24 cellular contexts compared by ENCODE assay signal in genomic region chr7:82286096-82286841, GRCh38.
DNase-seq lines count a peak whose midpoint lies in the region; ATAC-seq and TF ChIP-seq lines count a peak whose summit lies in the region.
"Had no signal": no experiment of that assay in that cellular context is flagged by ENCODE, and none has a peak within 500 bp of the region (broad histone marks: within the 10 kb centered on the region; RNA-seq: fewer than 3 reads in every experiment).

No MANE protein-coding gene starts in this region.

- TF ChIP-seq CTCF in dorsolateral prefrontal cortex (IDR thresholded peaks at IDR 0.05 in 54 of 56, conservative IDR thresholded peaks at IDR 0.05 in 2 of 56; ENCODE audit: low read depth in 1 of 56, partially characterized antibody in 56 of 56): no peak
- TF ChIP-seq CTCF in osteocyte (IDR thresholded peaks at IDR 0.05): no peak

- H3K4me3 ChIP-seq in dorsolateral prefrontal cortex: peak overlapping the region in 4 of 59 donors; percentile 0 to 13 (median 6)
- H3K4me3 ChIP-seq: ascending aorta, esophagus muscularis mucosa, left lung, vagina had no signal

- H3K4me3 Mint-ChIP-seq in T-cell: no peak overlapping the region
- H3K4me3 Mint-ChIP-seq in osteocyte (ENCODE audit: unreplicated experiment): no peak overlapping the region
- H3K4me3 Mint-ChIP-seq: activated naive CD4-positive, alpha-beta T cell treated with anti-CD3 and anti-CD28 coated beads for 36 hours; activated T-cell treated with anti-CD3 and anti-CD28 coated beads, Interleukin-2, amount 50 U/mL, for 72 hours; CD8-positive, alpha-beta memory T cell; nephron progenitor cell; stimulated activated effector memory CD8-positive, alpha-beta T cell treated with anti-CD3 and anti-CD28 coated beads, Interleukin-12 subunit alpha, Interleukin-12 subunit beta, amount 100 ng/mL, for 72 hours had no signal

- DNase-seq in NCI-H146 (lab: John Stamatoyannopoulos, UW) (peak; percentile 62), dorsolateral prefrontal cortex (no peak), left ventricle myocardium superior (no peak), substantia nigra (lab: John Stamatoyannopoulos, UW) (no peak), NCI-H1105 treated with DMSO at 0.1 percent for 48 hours (lab: John Stamatoyannopoulos, UW) (no peak), T-cell (no peak), osteocyte (ENCODE audit: extremely low spot score, unreplicated experiment) (no peak)
- DNase-seq: activated CD4-positive, alpha-beta T cell treated with anti-CD3 and anti-CD28 coated beads for 4 hours; activated naive CD4-positive, alpha-beta T cell treated with anti-CD3 and anti-CD28 coated beads for 36 hours; activated T-cell treated with anti-CD3 and anti-CD28 coated beads, Interleukin-2, amount 50 U/mL, for 72 hours; CD8-positive, alpha-beta memory T cell; cerebellar nuclear complex; effector CD4-positive, alpha-beta T cell; left lung; NCI-H1694; NCI-H2171; NCI-H748 treated with DMSO at 0.1 percent for 48 hours; nephron progenitor cell; posterior cingulate gyrus; T-helper 1 cell had no signal

- H3K36me3 Mint-ChIP-seq in T-cell (no peaks in the 10 kb centered on the region), osteocyte (ENCODE audit: unreplicated experiment) (no peaks in the 10 kb centered on the region)
- H3K36me3 Mint-ChIP-seq: CD8-positive, alpha-beta memory T cell; stimulated activated effector memory CD8-positive, alpha-beta T cell treated with anti-CD3 and anti-CD28 coated beads, Interleukin-12 subunit alpha, Interleukin-12 subunit beta, amount 100 ng/mL, for 72 hours had no signal

- ATAC-seq in left ventricle myocardium superior: peak; percentile 71
- ATAC-seq in T-cell (replicated peaks in 1 of 4): no peak
- ATAC-seq: activated T-cell treated with anti-CD3 and anti-CD28 coated beads, Interleukin-2, amount 50 U/mL, for 72 hours; left lung; stimulated activated effector memory CD8-positive, alpha-beta T cell treated with anti-CD3 and anti-CD28 coated beads, Interleukin-12 subunit alpha, Interleukin-12 subunit beta, amount 100 ng/mL, for 72 hours had no signal

- CTCF ChIA-PET in T-cell (lab: Charles Lee): interaction anchor here (0.7 kb wide), 2 partner anchors 110 to 438 kb away, joined by 3 to 4 read pairs; no protein-coding TSS in a partner anchor

- H3K9me3 Mint-ChIP-seq in T-cell (peaks cover 0 to 8% (median 0%) of the 10 kb centered on the region in 3 donors), osteocyte (ENCODE audit: unreplicated experiment) (no peaks in the 10 kb centered on the region)
- H3K9me3 Mint-ChIP-seq: activated naive CD4-positive, alpha-beta T cell treated with anti-CD3 and anti-CD28 coated beads for 36 hours; nephron progenitor cell had no signal

- H3K27ac ChIP-seq in dorsolateral prefrontal cortex: peak overlapping the region in 41 of 59 donors; percentile 1 to 95 (median 85)
- H3K27ac ChIP-seq in substantia nigra (ENCODE audit: low read depth, low read length, poor library complexity, severe bottlenecking): peak overlapping the region; percentile 44
- H3K27ac ChIP-seq: ascending aorta, esophagus muscularis mucosa, left lung, vagina had no signal

- intact Hi-C loops in dorsolateral prefrontal cortex (cut with DNase I) (no loop called here), left ventricle myocardium superior (cut with micrococcal nuclease) (no loop called here)

- H3K27ac Mint-ChIP-seq in T-cell (no peak overlapping the region), osteocyte (ENCODE audit: unreplicated experiment) (no peak overlapping the region)
- H3K27ac Mint-ChIP-seq: activated naive CD4-positive, alpha-beta T cell treated with anti-CD3 and anti-CD28 coated beads for 36 hours; activated T-cell treated with anti-CD3 and anti-CD28 coated beads, Interleukin-2, amount 50 U/mL, for 72 hours; CD8-positive, alpha-beta memory T cell; nephron progenitor cell; stimulated activated effector memory CD8-positive, alpha-beta T cell treated with anti-CD3 and anti-CD28 coated beads, Interleukin-12 subunit alpha, Interleukin-12 subunit beta, amount 100 ng/mL, for 72 hours had no signal

- H3K4me1 Mint-ChIP-seq in T-cell (no peaks in the 10 kb centered on the region), osteocyte (ENCODE audit: unreplicated experiment) (peaks cover 26% of the 10 kb centered on the region)
- H3K4me1 Mint-ChIP-seq: CD8-positive, alpha-beta memory T cell; stimulated activated effector memory CD8-positive, alpha-beta T cell treated with anti-CD3 and anti-CD28 coated beads, Interleukin-12 subunit alpha, Interleukin-12 subunit beta, amount 100 ng/mL, for 72 hours had no signal

- H3K27me3 Mint-ChIP-seq in T-cell (no peaks in the 10 kb centered on the region), osteocyte (ENCODE audit: unreplicated experiment) (no peaks in the 10 kb centered on the region)
- H3K27me3 Mint-ChIP-seq: CD8-positive, alpha-beta memory T cell had no signal

- H3K27me3 ChIP-seq in dorsolateral prefrontal cortex: no peaks in the 10 kb centered on the region
- H3K27me3 ChIP-seq: ascending aorta, esophagus muscularis mucosa, left lung, vagina had no signal

- POLR2A ChIA-PET in T-cell (lab: Charles Lee): interaction anchor here in 1 of 2 donors (0.6 kb wide), 1 partner anchor 296 kb away, joined by 4 read pairs; no protein-coding TSS in a partner anchor
